In genomic region chr3:71579301-71579933, GRCh38 we compare ENCODE assay signal across 9 cellular contexts. TPM values are rescaled to one million over a fixed set of nuclear protein-coding genes. Genes with fewer than 3 reads are reported as not detected.
DNase-seq lines count a peak whose midpoint lies in the region; ATAC-seq and TF ChIP-seq lines count a peak whose summit lies in the region.
"Had no signal": no experiment of that assay in that cellular context is flagged by ENCODE, and none has a peak within 500 bp of the region (broad histone marks: within the 10 kb centered on the region; RNA-seq: fewer than 3 reads in every experiment).

No MANE protein-coding gene starts in this region.

- H3K4me1 Mint-ChIP-seq in Caco-2 (ENCODE audit: low read depth, unreplicated experiment): peaks cover 25% of the 10 kb centered on the region
- H3K4me1 Mint-ChIP-seq in endodermal cell: peaks cover 35% of the 10 kb centered on the region

- DNase-seq in Caco-2: no peak
- no peak for DNase-seq in PC-3
- DNase-seq in endodermal cell: no peak
- no peak for DNase-seq in ovary
- DNase-seq in HAP-1 (ENCODE audit: low spot score in 2 of 2): no peak
- DNase-seq: glutamatergic neuron had no signal

- H3K36me3 ChIP-seq in Caco-2 (ENCODE audit: control insufficient read depth, insufficient read depth, low read length) (no peaks in the 10 kb centered on the region), PC-3 (ENCODE audit: low read depth, low read length) (no peaks in the 10 kb centered on the region), endodermal cell (ENCODE audit: control insufficient read depth, insufficient read depth, low read length) (no peaks in the 10 kb centered on the region), ovary (no peaks in the 10 kb centered on the region), HAP-1 (replicated peaks) (no peaks in the 10 kb centered on the region)

- TF ChIP-seq POLR2A in ovary (IDR thresholded peaks at IDR 0.05): no peak

- intact Hi-C loops in Caco-2 (cut with micrococcal nuclease; ENCODE audit: unreplicated experiment) (no loop called here), PC-3 (cut with micrococcal nuclease) (no loop called here), ovary (cut with DNase I) (no loop called here)

- no peak overlapping the region for H3K9ac ChIP-seq in PC-3 (ENCODE audit: low read length)
- H3K9ac ChIP-seq in endodermal cell (ENCODE audit: extremely low read depth, low read length, poor library complexity, severe bottlenecking): no peak overlapping the region

- H3K27ac ChIP-seq in PC-3 (ENCODE audit: low read length) (no peak overlapping the region), endodermal cell (ENCODE audit: low read depth, low read length) (no peak overlapping the region), ovary (peak overlapping the region in 1 of 2 donors; percentile 2)

- H3F3A ChIP-seq in PC-3 (ENCODE audit: low read length, unreplicated experiment): no peaks in the 10 kb centered on the region

- POLR2A ChIA-PET in Caco-2 (lab: Charles Lee): interaction anchor here (0.7 kb wide), 1 partner anchor 70 kb away, joined by 3 read pairs; no protein-coding TSS in a partner anchor
- POLR2A ChIA-PET in PC-3 (lab: Charles Lee; ENCODE audit: unreplicated experiment): no interaction called here

- H3K9me3 ChIP-seq in Caco-2: no peaks in the 10 kb centered on the region
- H3K9me3 ChIP-seq in PC-3 (ENCODE audit: low read length): no peaks in the 10 kb centered on the region
- no peaks in the 10 kb centered on the region for H3K9me3 ChIP-seq in endodermal cell (ENCODE audit: control insufficient read depth, low read length)
- H3K9me3 ChIP-seq in ovary: no peaks in the 10 kb centered on the region
- no peaks in the 10 kb centered on the region for H3K9me3 ChIP-seq in HAP-1

- H3K36me3 Mint-ChIP-seq in Caco-2 (ENCODE audit: insufficient read depth, unreplicated experiment): peaks cover 17% of the 10 kb centered on the region
- peaks cover 9% of the 10 kb centered on the region for H3K36me3 Mint-ChIP-seq in endodermal cell (ENCODE audit: low read depth)

- no peaks in the 10 kb centered on the region for H3K9me3 Mint-ChIP-seq in Caco-2 (ENCODE audit: unreplicated experiment)
- H3K9me3 Mint-ChIP-seq in endodermal cell: no peaks in the 10 kb centered on the region

- H3K9me2 ChIP-seq in PC-3 (replicated peaks; ENCODE audit: low read length): no peaks in the 10 kb centered on the region

- H3K4me1 ChIP-seq in Caco-2: peaks cover 19% of the 10 kb centered on the region
- H3K4me1 ChIP-seq in PC-3 (ENCODE audit: insufficient read depth, low read length): peaks cover 38% of the 10 kb centered on the region
- no peaks in the 10 kb centered on the region for H3K4me1 ChIP-seq in endodermal cell (ENCODE audit: control insufficient read depth, insufficient read depth, low read length)
- peaks cover 2% of the 10 kb centered on the region for H3K4me1 ChIP-seq in ovary (ENCODE audit: insufficient read depth)
- peaks cover 18% of the 10 kb centered on the region for H3K4me1 ChIP-seq in HAP-1

- no TSS peak for BruUV-seq in Caco-2 (replicated peaks; lab: Mats Ljungman, UMichigan)
- no TSS peak for BruUV-seq in PC-3 (replicated peaks; lab: Mats Ljungman, UMichigan)

- H3K79me2 ChIP-seq in PC-3 (ENCODE audit: low read length): peaks cover 45% of the 10 kb centered on the region

- no peak overlapping the region for H2AFZ ChIP-seq in PC-3 (ENCODE audit: low read length)

- H3K27ac Mint-ChIP-seq in Caco-2 (ENCODE audit: unreplicated experiment) (peak overlapping the region; percentile 90), endodermal cell (peak overlapping the region; percentile 35)

- peak overlapping the region; percentile 85 for H3K4me2 ChIP-seq in PC-3 (ENCODE audit: low read length)

- H3K27me3 ChIP-seq in Caco-2 (replicated peaks; ENCODE audit: control insufficient read depth, insufficient read depth, low read length) (no peaks in the 10 kb centered on the region), PC-3 (ENCODE audit: low read length) (no peaks in the 10 kb centered on the region), endodermal cell (ENCODE audit: control insufficient read depth, insufficient read depth, low read length, poor library complexity, severe bottlenecking) (peaks cover 5% of the 10 kb centered on the region), ovary (no peaks in the 10 kb centered on the region), HAP-1 (ENCODE audit: low read depth) (no peaks in the 10 kb centered on the region)

- no peak for TF ChIP-seq EP300 in ovary (IDR thresholded peaks at IDR 0.05)

- TF ChIP-seq CTCF in Caco-2 (IDR thresholded peaks at IDR 0.05; ENCODE audit: insufficient read depth in 1 of 2, low read depth in 1 of 2, low read length in 1 of 2, severe bottlenecking in 1 of 2, unreplicated experiment in 1 of 2) (no peak), PC-3 (conservative IDR thresholded peaks at IDR 0.05; ENCODE audit: low read depth, low read length) (no peak), endodermal cell (conservative IDR thresholded peaks at IDR 0.05) (no peak), ovary (IDR thresholded peaks at IDR 0.05) (no peak)

- ATAC-seq in PC-3: no peak
- no peak for ATAC-seq in HG02642 (IDR thresholded peaks at IDR 0.05; ENCODE audit: poor library complexity, unreplicated experiment)
- ATAC-seq in GM21717 (IDR thresholded peaks at IDR 0.05; ENCODE audit: unreplicated experiment): no peak
- ATAC-seq in GM19397 (IDR thresholded peaks at IDR 0.05; ENCODE audit: unreplicated experiment): no peak

- H3K4me3 ChIP-seq in Caco-2 (ENCODE audit: low read depth, low read length) (peak overlapping the region; percentile 18), PC-3 (ENCODE audit: low read length) (peak overlapping the region; percentile 91; the same call in 1 of the 2 replicates), endodermal cell (ENCODE audit: low read length) (no peak overlapping the region), ovary (peak overlapping the region; percentile 86), HAP-1 (no peak overlapping the region; the same call in 1 of the 2 replicates)

- no peaks in the 10 kb centered on the region for H4K20me1 ChIP-seq in PC-3 (ENCODE audit: low read length)

- peak overlapping the region; percentile 91 for H3K4me3 Mint-ChIP-seq in Caco-2 (ENCODE audit: unreplicated experiment)
- H3K4me3 Mint-ChIP-seq in endodermal cell: peak overlapping the region; percentile 87

- in situ Hi-C loops in HAP-1 (cut with MboI; ENCODE audit: low sequenced_read_pairs): no loop called here

- CTCF ChIA-PET in Caco-2 (lab: Charles Lee) (interaction anchor here (0.7 kb wide), 1 partner anchor 290 kb away, joined by 6 read pairs; no protein-coding TSS in a partner anchor), PC-3 (lab: Charles Lee) (no interaction called here)

- 68 to 75% methylated on average over 5 to 7 of the region's 7 CpGs for WGBS in endodermal cell (ENCODE audit: insufficient coverage in 1 of 2, insufficient read length in 1 of 2), 2 experiments
- 53 to 64% (median 56%) methylated on average over 7 of the region's 7 CpGs for WGBS in ovary, 3 donors

- H3K27me3 Mint-ChIP-seq in Caco-2 (ENCODE audit: insufficient read depth, unreplicated experiment) (no peaks in the 10 kb centered on the region), endodermal cell (ENCODE audit: insufficient read depth) (no peaks in the 10 kb centered on the region)

RNA-seq across cellular contexts. Expression of gene FOXP1, which starts 4.1 kb away (rescaled TPM):
- 131 and 155 TPM in 2 replicates for total RNA-seq in Caco-2 (2022)
- total RNA-seq in PC-3 (2014; rRNA removed): 35.3 and 36.0 TPM in 2 replicates
- total RNA-seq in endodermal cell: 10 to 100 TPM; 41.7 to 94.3 TPM
- polyA plus RNA-seq in endodermal cell (2013, experiment 1 of 2): 31.4 TPM
- 32.3 TPM for polyA plus RNA-seq in endodermal cell (2013, experiment 2 of 2)
- total RNA-seq in ovary: 100 to 1,000 TPM in 6 of 7 donors, 10 to 100 TPM in 1; 89.4 to 126 (median 119) TPM
- polyA plus RNA-seq in ovary: 10 to 100 TPM; 31.7 to 42.6 TPM

Comparison
In these comparisons a context has a peak if more than half of its experiments do, and no peak if none do; other contexts are left out.
1. H3K4me3 ChIP-seq: peak in Caco-2 (single experiment), PC-3 (single experiment) and ovary (single experiment); none in endodermal cell (single experiment) and HAP-1 (single experiment).